8 cellular contexts compared by ENCODE assay signal in genomic region chr7:17301491-17302101, GRCh38. TPM values are rescaled to one million over a fixed set of nuclear protein-coding genes. Genes with fewer than 3 reads are reported as not detected.
A peak's percentile ranks its signal among the peaks of the same experiment; 100 is the strongest.
DNase-seq lines count a peak whose midpoint lies in the region; ATAC-seq, FAIRE-seq and TF ChIP-seq lines count a peak whose summit lies in the region.

No MANE protein-coding gene starts in this region.

- H3K27ac ChIP-seq in IMR-90 (ENCODE audit: insufficient read depth, low read length) (no peak overlapping the region), uterus (peak overlapping the region in 1 of 2 donors; percentile 87)
- H3K27ac ChIP-seq in naive thymus-derived CD4-positive, alpha-beta T cell (ENCODE audit: low read depth, low read length) = no peak overlapping the region

- no peak overlapping the region for H4K8ac ChIP-seq in IMR-90 (ENCODE audit: low read depth in 2 of 2, low read length in 2 of 2)

- peak overlapping the region; percentile 80 for H3K4me2 ChIP-seq in IMR-90 (ENCODE audit: low read depth, low read length)

- no peaks in the 10 kb centered on the region for H3K9me1 ChIP-seq in IMR-90 (ENCODE audit: insufficient read depth, low read length)

- H4K5ac ChIP-seq in IMR-90 (ENCODE audit: low read depth, low read length) = no peak overlapping the region

- POLR2A ChIA-PET in IMR-90 (lab: Charles Lee; ENCODE audit: unreplicated experiment) = no interaction called here
- POLR2A ChIA-PET in naive thymus-derived CD4-positive, alpha-beta T cell (lab: Charles Lee) = interaction anchor here (0.7 kb wide), 1 partner anchor 9 kb away, joined by 4 read pairs; no protein-coding TSS in a partner anchor

- H2BK5ac ChIP-seq in IMR-90 (ENCODE audit: low read depth, low read length, poor library complexity, severe bottlenecking) = no peak overlapping the region

- H3K4me3 Mint-ChIP-seq in naive thymus-derived CD4-positive, alpha-beta T cell = peak overlapping the region in 2 of 10 donors; percentile 18 to 37

- no peak overlapping the region for H3K18ac ChIP-seq in IMR-90 (ENCODE audit: low read depth, low read length)

- CTCF ChIA-PET in IMR-90 (lab: Yijun Ruan, JAX) = interaction anchor here (0.6 to 2.0 kb wide), 10 partner anchors 23 to 346 kb away, joined by 3 to 8 read pairs (median 3); no protein-coding TSS in a partner anchor
- CTCF ChIA-PET in naive thymus-derived CD4-positive, alpha-beta T cell (lab: Charles Lee) = interaction anchor here (0.6 to 2.8 kb wide), 8 partner anchors 22 to 322 kb away, joined by 3 to 18 read pairs (median 4); no protein-coding TSS in a partner anchor

- H3K9me3 ChIP-seq in IMR-90 (ENCODE audit: control insufficient read depth, insufficient read depth, low read length) = no peaks in the 10 kb centered on the region
- H3K9me3 ChIP-seq in naive thymus-derived CD4-positive, alpha-beta T cell (ENCODE audit: control insufficient read depth in 2 of 3, low read length in 3 of 3) = no peaks in the 10 kb centered on the region
- H3K9me3 ChIP-seq in uterus = no peaks in the 10 kb centered on the region

- no peaks in the 10 kb centered on the region for H3K27me3 Mint-ChIP-seq in naive thymus-derived CD4-positive, alpha-beta T cell

- no peak overlapping the region for H4K91ac ChIP-seq in IMR-90 (ENCODE audit: insufficient read depth, low read depth, low read length)

- H3K36me3 ChIP-seq in IMR-90 (ENCODE audit: control insufficient read depth, insufficient read depth, low read length) (no peaks in the 10 kb centered on the region), uterus (no peaks in the 10 kb centered on the region)
- peaks cover 0 to 9% (median 0%) of the 10 kb centered on the region in 3 experiments for H3K36me3 ChIP-seq in naive thymus-derived CD4-positive, alpha-beta T cell (ENCODE audit: control insufficient read depth in 2 of 3, insufficient read depth in 3 of 3, low read length in 3 of 3)

- H2AFZ ChIP-seq in IMR-90 (replicated peaks; ENCODE audit: low read length, poor library complexity) = no peak overlapping the region

- FAIRE-seq in TTC549 (lab: Jason Lieb, UNC) = peak; percentile 45

- intact Hi-C loops in IMR-90 (cut with micrococcal nuclease) = loop anchor here (2.0 kb wide), 2 partner anchors 311 to 375 kb away; no protein-coding TSS in a partner anchor
- intact Hi-C loops in naive thymus-derived CD4-positive, alpha-beta T cell (cut with micrococcal nuclease) = loop anchor here (1.0 to 5.0 kb wide), 7 partner anchors 238 to 639 kb away; partner anchors contain the start of gene SNX13 (in 1 of the 2)
- intact Hi-C loops in uterus (cut with DNase I; ENCODE audit: low total_unique reads) = no loop called here

- no peak overlapping the region for H3K14ac ChIP-seq in IMR-90 (replicated peaks; ENCODE audit: low read depth, low read length)

- H3K36me3 Mint-ChIP-seq in naive thymus-derived CD4-positive, alpha-beta T cell = peaks cover 0 to 16% (median 0%) of the 10 kb centered on the region in 5 donors

- TF ChIP-seq POLR2A in IMR-90 (IDR thresholded peaks at IDR 0.05; ENCODE audit: low read depth, low read length) (no peak), uterus (IDR thresholded peaks at IDR 0.05) (no peak)

- peaks cover 9 to 39% of the 10 kb centered on the region in 2 experiments for H3K79me1 ChIP-seq in IMR-90 (ENCODE audit: low read depth in 1 of 2, low read length in 2 of 2)

- no peak overlapping the region for H2BK15ac ChIP-seq in IMR-90 (ENCODE audit: low read depth, low read length)

- H4K20me1 ChIP-seq in IMR-90 (ENCODE audit: insufficient read depth, low read length) = peaks cover 9% of the 10 kb centered on the region; the same call in 1 of the 2 replicates

- H3K9me3 Mint-ChIP-seq in naive thymus-derived CD4-positive, alpha-beta T cell = peaks cover 0 to 11% (median 0%) of the 10 kb centered on the region in 11 donors

- H3K56ac ChIP-seq in IMR-90 (ENCODE audit: extremely low read depth, insufficient read depth, low read length) = no peak overlapping the region

- in situ Hi-C loops in IMR-90 (cut with MboI; ENCODE audit: low sequenced_read_pairs) = loop anchor here (5.0 to 10.0 kb wide), 2 partner anchors 319 to 343 kb away; no protein-coding TSS in a partner anchor

- H3K4ac ChIP-seq in IMR-90 (ENCODE audit: low read depth, low read length) = no peak overlapping the region

- no peak for ATAC-seq in IMR-90 (ENCODE audit: low read depth)
- no peak for ATAC-seq in naive thymus-derived CD4-positive, alpha-beta T cell

- no peak overlapping the region for H3K23ac ChIP-seq in IMR-90 (ENCODE audit: low read depth, low read length)

- TF ChIP-seq CTCF in IMR-90 (conservative IDR thresholded peaks at IDR 0.05; ENCODE audit: low read depth, low read length) (peak; percentile 52), uterus (IDR thresholded peaks at IDR 0.05) (peak; percentile 41 to 64 (median 53))

- H3K4me1 Mint-ChIP-seq in naive thymus-derived CD4-positive, alpha-beta T cell = peaks cover 38 to 56% (median 43%) of the 10 kb centered on the region in 7 donors

- no peak overlapping the region for H2BK20ac ChIP-seq in IMR-90 (ENCODE audit: low read depth, low read length)

- peak; percentile 47 for DNase-seq in COLO668 (lab: John Stamatoyannopoulos, UW; ENCODE audit: unreplicated experiment)
- peak; percentile 43 for DNase-seq in IMR-90
- DNase-seq in dermis blood vessel endothelial cell = peak; percentile 73
- DNase-seq in naive thymus-derived CD4-positive, alpha-beta T cell = peak in 7 of 9 donors; percentile 16 to 54 (median 40)
- peak in 1 of 2 donors; percentile 42 for DNase-seq in uterus
- DNase-seq in mesenteric fat pad (ENCODE audit: low spot score) = no peak
- no peak for DNase-seq in retina

- H3K4me3 ChIP-seq in IMR-90 (ENCODE audit: insufficient read depth, low read depth, low read length) (no peak overlapping the region), uterus (peak overlapping the region in 1 of 2 donors; percentile 78)
- no peak overlapping the region for H3K4me3 ChIP-seq in naive thymus-derived CD4-positive, alpha-beta T cell (ENCODE audit: low read length)

- H3K27me3 ChIP-seq in IMR-90 (ENCODE audit: control insufficient read depth, insufficient read depth, low read length) (no peaks in the 10 kb centered on the region), uterus (no peaks in the 10 kb centered on the region)
- H3K27me3 ChIP-seq in naive thymus-derived CD4-positive, alpha-beta T cell (ENCODE audit: control insufficient read depth in 2 of 2, insufficient read depth in 2 of 2, low read length in 2 of 2) = no peaks in the 10 kb centered on the region

- H2AK9ac ChIP-seq in IMR-90 (replicated peaks; ENCODE audit: low read depth, low read length, poor library complexity) = no peak overlapping the region

- TF ChIP-seq RAD21 in IMR-90 (IDR thresholded peaks at IDR 0.05; ENCODE audit: low read length) = peak; percentile 35

- no TSS peak for BruUV-seq in IMR-90 (replicated peaks; lab: Mats Ljungman, UMichigan)

- dilution Hi-C loops in IMR-90 (cut with HindIII; ENCODE audit: low sequenced_read_pairs, unreplicated experiment) = no loop called here

- peaks cover 8% of the 10 kb centered on the region; the same call in 1 of the 2 replicates for H3K4me1 ChIP-seq in IMR-90 (ENCODE audit: control insufficient read depth, insufficient read depth, low read length)
- peaks cover 13 to 42% of the 10 kb centered on the region in 2 donors for H3K4me1 ChIP-seq in naive thymus-derived CD4-positive, alpha-beta T cell (ENCODE audit: control insufficient read depth in 2 of 2, insufficient read depth in 2 of 2, low read length in 2 of 2)
- H3K4me1 ChIP-seq in uterus = no peaks in the 10 kb centered on the region

- H2BK120ac ChIP-seq in IMR-90 (ENCODE audit: low read depth, low read length) = no peak overlapping the region

- WGBS in IMR-90 (ENCODE audit: extremely low coverage in 2 of 2, insufficient read length in 1 of 2), 2 experiments = no CpG with 5 or more reads among the region's 2 CpGs

- H2AK5ac ChIP-seq in IMR-90 (ENCODE audit: low read depth, low read length) = no peak overlapping the region

- H3K9ac ChIP-seq in IMR-90 (ENCODE audit: low read depth, low read length) = no peak overlapping the region; the same call in 1 of the 2 replicates

- H3K27ac Mint-ChIP-seq in naive thymus-derived CD4-positive, alpha-beta T cell = no peak overlapping the region

TF ChIP-seq in IMR-90, 13 proteins besides CTCF, POLR2A, EP300 and RAD21:
- TF ChIP-seq MXI1 (IDR thresholded peaks at IDR 0.05; ENCODE audit: borderline replicate concordance, low read depth, low read length) = no peak
- TF ChIP-seq BHLHE40 (IDR thresholded peaks at IDR 0.05; ENCODE audit: low read depth, low read length) = no peak
- no peak for TF ChIP-seq RCOR1 (IDR thresholded peaks at IDR 0.05; ENCODE audit: insufficient replicate concordance, low read length)
- TF ChIP-seq, protein P1, sequence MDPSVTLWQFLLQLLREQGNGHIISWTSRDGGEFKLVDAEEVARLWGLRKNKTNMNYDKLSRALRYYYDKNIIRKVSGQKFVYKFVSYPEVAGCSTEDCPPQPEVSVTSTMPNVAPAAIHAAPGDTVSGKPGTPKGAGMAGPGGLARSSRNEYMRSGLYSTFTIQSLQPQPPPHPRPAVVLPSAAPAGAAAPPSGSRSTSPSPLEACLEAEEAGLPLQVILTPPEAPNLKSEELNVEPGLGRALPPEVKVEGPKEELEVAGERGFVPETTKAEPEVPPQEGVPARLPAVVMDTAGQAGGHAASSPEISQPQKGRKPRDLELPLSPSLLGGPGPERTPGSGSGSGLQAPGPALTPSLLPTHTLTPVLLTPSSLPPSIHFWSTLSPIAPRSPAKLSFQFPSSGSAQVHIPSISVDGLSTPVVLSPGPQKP (IDR thresholded peaks at IDR 0.05; ENCODE audit: borderline replicate concordance, low read depth, low read length) = no peak
- TF ChIP-seq NFE2L2 (IDR thresholded peaks at IDR 0.05; ENCODE audit: low read depth, low read length) = no peak
- peak; percentile 44 for TF ChIP-seq SMC3 (IDR thresholded peaks at IDR 0.05; ENCODE audit: low read depth, low read length)

RNA-seq across cellular contexts. Expression of gene AHR, which starts 3.1 kb away (rescaled TPM):
- total RNA-seq in IMR-90 (2012; rRNA removed) = 55.2 and 67.2 TPM in 2 replicates
- 6.5 and 6.9 TPM in 2 replicates for polyA plus RNA-seq in IMR-90 (2012; rRNA removed)
- polyA plus RNA-seq in IMR-90 (2012; cell fraction: cytosol; rRNA removed) = 1.9 TPM in 2 replicates
- 2.3 and 12.8 TPM in 2 replicates for polyA plus RNA-seq in IMR-90 (2012; cell fraction: nucleus; rRNA removed; ENCODE audit: low replicate concordance)
- total RNA-seq in dermis blood vessel endothelial cell = 142 and 189 TPM in 2 replicates
- total RNA-seq in naive thymus-derived CD4-positive, alpha-beta T cell = 100 to 1,000 TPM in 1 of 5 experiments, 10 to 100 TPM in 4; 15.7 to 109 (median 28.2) TPM
- polyA plus RNA-seq in naive thymus-derived CD4-positive, alpha-beta T cell = 1 to 10 TPM; 6.7 to 7.4 TPM
- total RNA-seq in uterus = 100 to 1,000 TPM in 1 of 4 donors, 10 to 100 TPM in 3; 43.7 to 160 (median 91.5) TPM
- total RNA-seq in mesenteric fat pad = 89.3 TPM

Comparison
In these comparisons a context has a peak if more than half of its experiments do, and no peak if none do; other contexts are left out.
1. DNase-seq: peak in COLO668 (single experiment), IMR-90 (single experiment), dermis blood vessel endothelial cell (single experiment) and naive thymus-derived CD4-positive, alpha-beta T cell (7 of 9); none in mesenteric fat pad (single experiment) and retina (single experiment).